35 cellular contexts compared by ENCODE assay signal in genomic region chr7:110587294-110587693, GRCh38.
"Had no signal": no experiment of that assay in that cellular context is flagged by ENCODE, and none has a peak within 500 bp of the region (broad histone marks: within the 10 kb centered on the region; RNA-seq: fewer than 3 reads in every experiment).

No MANE protein-coding gene starts in this region.

- H3K9me3 ChIP-seq: ascending aorta had no signal

- H3K36me3 Mint-ChIP-seq: activated CD4-positive, alpha-beta memory T cell treated with anti-CD3 and anti-CD28 coated beads for 36 hours; activated naive CD8-positive, alpha-beta T cell; activated naive CD8-positive, alpha-beta T cell treated with anti-CD3 and anti-CD28 coated beads, Interleukin-2, amount 10 ng/mL, durations not matched to agents 7 days and 5 days; brain had no signal

- H3K9me3 Mint-ChIP-seq: activated B cell treated with CpG ODN at 0.5 μM for 24 hours; activated CD4-positive, alpha-beta memory T cell treated with anti-CD3 and anti-CD28 coated beads for 36 hours; activated T-cell treated with anti-CD3 and anti-CD28 coated beads, Interleukin-2, amount 50 U/mL, for 4 hours; activated T-helper 17 cell treated with anti-CD3 and anti-CD28 coated beads, Interleukin-2, amount 50 U/mL, for 72 hours; central memory CD8-positive, alpha-beta T cell; T-helper 1 cell treated with Interleukin-12 subunit alpha and Interleukin-12 subunit beta and Interleukin-4 antibody, amounts not matched to agents 30 μg/mL and 1 μg/mL, for 36 hours had no signal

- H3K4me1 ChIP-seq: ascending aorta had no signal

- H3K4me1 Mint-ChIP-seq: activated B cell treated with CpG ODN at 0.5 μM for 24 hours; activated CD4-positive, alpha-beta T cell treated with anti-CD3 and anti-CD28 coated beads, Interleukin-2, amount 10 ng/mL, durations not matched to agents 7 days and 5 days; activated naive CD8-positive, alpha-beta T cell treated with anti-CD3 and anti-CD28 coated beads, Interleukin-2, amount 50 U/mL, for 24 hours; activated T-helper 17 cell treated with anti-CD3 and anti-CD28 coated beads, Interleukin-2, amount 50 U/mL, for 72 hours; central memory CD8-positive, alpha-beta T cell had no signal

- H3K4me3 ChIP-seq: ascending aorta, cardiac muscle cell had no signal

- H3K27me3 ChIP-seq: ascending aorta, cardiac muscle cell had no signal

- H3K36me3 ChIP-seq: ascending aorta, cardiac muscle cell had no signal

- H3K4me3 Mint-ChIP-seq: activated B cell treated with CpG ODN at 0.5 μM for 24 hours; activated CD4-positive, alpha-beta memory T cell treated with anti-CD3 and anti-CD28 coated beads for 36 hours; activated CD4-positive, alpha-beta T cell treated with anti-CD3 and anti-CD28 coated beads, Interleukin-2, amount 10 ng/mL, durations not matched to agents 7 days and 5 days; activated CD8-positive, alpha-beta T cell treated with anti-CD3 and anti-CD28 coated beads for 36 hours; activated naive CD4-positive, alpha-beta T cell treated with anti-CD3 and anti-CD28 coated beads for 36 hours; activated naive CD8-positive, alpha-beta T cell; activated naive CD8-positive, alpha-beta T cell treated with anti-CD3 and anti-CD28 coated beads, Interleukin-2, amount 10 ng/mL, durations not matched to agents 7 days and 5 days; activated naive CD8-positive, alpha-beta T cell treated with anti-CD3 and anti-CD28 coated beads, Interleukin-2, amount 50 U/mL, for 24 hours; activated T-cell treated with anti-CD3 and anti-CD28 coated beads, Interleukin-2, amount 50 U/mL, for 4 hours; activated T-cell treated with anti-CD3 and anti-CD28 coated beads, Interleukin-2, amount 50 U/mL, for 72 hours; activated T-helper 1 cell treated with anti-CD3 and anti-CD28 coated beads, Interleukin-12 subunit alpha, Interleukin-12 subunit beta, Interleukin-2, Interleukin-4 antibody, amounts not matched to agents 30 ng/mL and 10 ng/mL and 1 ng/mL, durations not matched to agents 14 hours and 24 hours and 36 hours; activated T-helper 17 cell treated with anti-CD3 and anti-CD28 coated beads, Interleukin-2, amount 50 U/mL, for 72 hours; brain; central memory CD8-positive, alpha-beta T cell; T-helper 1 cell treated with Interleukin-12 subunit alpha and Interleukin-12 subunit beta and Interleukin-4 antibody, amounts not matched to agents 30 μg/mL and 1 μg/mL, for 36 hours; T-helper 2 cell treated with Interferon-gamma antibody and Interleukin-4, amounts not matched to agents 5 μg/mL and 100 μg/mL, for 36 hours had no signal

- H3K27me3 Mint-ChIP-seq: activated B cell treated with CpG ODN at 0.5 μM for 24 hours; activated CD8-positive, alpha-beta T cell treated with anti-CD3 and anti-CD28 coated beads for 36 hours; activated naive CD8-positive, alpha-beta T cell; activated naive CD8-positive, alpha-beta T cell treated with anti-CD3 and anti-CD28 coated beads, Interleukin-2, amount 10 ng/mL, durations not matched to agents 7 days and 5 days; activated naive CD8-positive, alpha-beta T cell treated with anti-CD3 and anti-CD28 coated beads, Interleukin-2, amount 50 U/mL, for 24 hours; activated T-helper 17 cell treated with anti-CD3 and anti-CD28 coated beads, Interleukin-2, amount 50 U/mL, for 72 hours; brain; central memory CD8-positive, alpha-beta T cell had no signal

- ATAC-seq: activated CD8-positive, alpha-beta T cell treated with anti-CD3 and anti-CD28 coated beads for 36 hours; activated naive CD8-positive, alpha-beta T cell treated with anti-CD3 and anti-CD28 coated beads, Interleukin-2, amount 50 U/mL, for 24 hours; activated T-cell treated with anti-CD3 and anti-CD28 coated beads, Interleukin-2, amount 50 U/mL, for 4 hours; activated T-cell treated with anti-CD3 and anti-CD28 coated beads, Interleukin-2, amount 50 U/mL, for 72 hours; activated T-helper 17 cell treated with anti-CD3 and anti-CD28 coated beads, Interleukin-2, amount 50 U/mL, for 72 hours had no signal

- DNase-seq: activated B cell treated with CpG ODN at 0.5 μM for 24 hours; activated CD4-positive, alpha-beta memory T cell treated with anti-CD3 and anti-CD28 coated beads for 36 hours; activated CD4-positive, alpha-beta T cell treated with anti-CD3 and anti-CD28 coated beads for 4 hours; activated CD4-positive, alpha-beta T cell treated with anti-CD3 and anti-CD28 coated beads, Interleukin-2, amount 10 ng/mL, durations not matched to agents 7 days and 5 days; activated CD4-positive, CD25-positive, alpha-beta regulatory T cell treated with anti-CD3 and anti-CD28 coated beads, Interleukin-2, amount 50 U/mL, for 72 hours; activated CD8-positive, alpha-beta memory T cell treated with anti-CD3 and anti-CD28 coated beads, Interleukin-2, amount 50 U/mL, for 4 hours; activated CD8-positive, alpha-beta T cell treated with anti-CD3 and anti-CD28 coated beads for 36 hours; activated effector memory CD4-positive, alpha-beta T cell treated with anti-CD3 and anti-CD28 coated beads, Interleukin-2, amount 50 U/mL, for 16 hours; activated gamma-delta T cell treated with Interleukin-2 at 50 U/mL for 16 hours; activated naive CD4-positive, alpha-beta T cell; activated naive CD4-positive, alpha-beta T cell treated with anti-CD3 and anti-CD28 coated beads for 36 hours; activated naive CD4-positive, alpha-beta T cell treated with anti-CD3 and anti-CD28 coated beads, Interleukin-2, amount 50 U/mL, for 16 hours; activated naive CD8-positive, alpha-beta T cell treated with anti-CD3 and anti-CD28 coated beads, Interleukin-2, amount 10 ng/mL, durations not matched to agents 7 days and 5 days; activated naive CD8-positive, alpha-beta T cell treated with anti-CD3 and anti-CD28 coated beads, Interleukin-2, amount 50 U/mL, for 24 hours; activated T-cell treated with anti-CD3 and anti-CD28 coated beads for 4 hours; activated T-cell treated with anti-CD3 and anti-CD28 coated beads, Interleukin-2, amount 50 U/mL, for 1 hour; activated T-cell treated with anti-CD3 and anti-CD28 coated beads, Interleukin-2, amount 50 U/mL, for 4 hours; activated T-cell treated with anti-CD3 and anti-CD28 coated beads, Interleukin-2, amount 50 U/mL, for 72 hours; amygdala; anterior cingulate cortex; caudate nucleus; cerebellar nuclear complex; T-helper 1 cell; T-helper 2 cell; T-helper 9 cell had no signal

- H3K27ac ChIP-seq: ascending aorta, cardiac muscle cell, VCaP had no signal

- H3K27ac Mint-ChIP-seq: activated B cell treated with CpG ODN at 0.5 μM for 24 hours; activated CD4-positive, alpha-beta memory T cell treated with anti-CD3 and anti-CD28 coated beads for 36 hours; activated CD4-positive, alpha-beta T cell treated with anti-CD3 and anti-CD28 coated beads, Interleukin-2, amount 10 ng/mL, durations not matched to agents 7 days and 5 days; activated CD8-positive, alpha-beta T cell treated with anti-CD3 and anti-CD28 coated beads for 36 hours; activated naive CD4-positive, alpha-beta T cell treated with anti-CD3 and anti-CD28 coated beads for 36 hours; activated naive CD8-positive, alpha-beta T cell; activated naive CD8-positive, alpha-beta T cell treated with anti-CD3 and anti-CD28 coated beads, Interleukin-2, amount 10 ng/mL, durations not matched to agents 7 days and 5 days; activated naive CD8-positive, alpha-beta T cell treated with anti-CD3 and anti-CD28 coated beads, Interleukin-2, amount 50 U/mL, for 24 hours; activated T-cell treated with anti-CD3 and anti-CD28 coated beads, Interleukin-2, amount 50 U/mL, for 72 hours; activated T-helper 1 cell treated with anti-CD3 and anti-CD28 coated beads, Interleukin-12 subunit alpha, Interleukin-12 subunit beta, Interleukin-2, Interleukin-4 antibody, amounts not matched to agents 30 ng/mL and 10 ng/mL and 1 ng/mL, durations not matched to agents 14 hours and 24 hours and 36 hours; activated T-helper 17 cell treated with anti-CD3 and anti-CD28 coated beads, Interleukin-2, amount 50 U/mL, for 72 hours; brain; T-helper 1 cell treated with Interleukin-12 subunit alpha and Interleukin-12 subunit beta and Interleukin-4 antibody, amounts not matched to agents 30 μg/mL and 1 μg/mL, for 36 hours; T-helper 2 cell treated with Interferon-gamma antibody and Interleukin-4, amounts not matched to agents 5 μg/mL and 100 μg/mL, for 36 hours had no signal
